ENCODE assay signal across 1 cellular context in genomic region chr22:48071828-48072227, GRCh38.
TF ChIP-seq lines count a peak whose summit lies in the region.

No MANE protein-coding gene starts in this region.

TF ChIP-seq in GM12878, 131 proteins besides CTCF, POLR2A, EP300 and RAD21 (continued from another document):
- TF ChIP-seq PRDM15 (CRISPR knock-in tag; IDR thresholded peaks at IDR 0.05) (no peak), ZNF24 (IDR thresholded peaks at IDR 0.05) (no peak), CHD1 (IDR thresholded peaks at IDR 0.05; ENCODE audit: low read depth, low read length) (no peak), BACH1 (IDR thresholded peaks at IDR 0.05; ENCODE audit: borderline replicate concordance) (no peak), ZNF207 (IDR thresholded peaks at IDR 0.05; ENCODE audit: borderline replicate concordance) (no peak), SREBF1 (IDR thresholded peaks at IDR 0.05; ENCODE audit: low read length) (no peak), NFXL1 (IDR thresholded peaks at IDR 0.05; ENCODE audit: borderline replicate concordance) (no peak), SMARCA5 (IDR thresholded peaks at IDR 0.05) (no peak), YY1 (IDR thresholded peaks at IDR 0.05; ENCODE audit: low read depth, low read length) (no peak), E2F8 (IDR thresholded peaks at IDR 0.05; ENCODE audit: low read depth, partially characterized antibody) (no peak), CBX3 (IDR thresholded peaks at IDR 0.05; ENCODE audit: borderline replicate concordance, low read depth) (no peak)
